1 cellular context compared by ENCODE assay signal in the genomic region with DNA sequence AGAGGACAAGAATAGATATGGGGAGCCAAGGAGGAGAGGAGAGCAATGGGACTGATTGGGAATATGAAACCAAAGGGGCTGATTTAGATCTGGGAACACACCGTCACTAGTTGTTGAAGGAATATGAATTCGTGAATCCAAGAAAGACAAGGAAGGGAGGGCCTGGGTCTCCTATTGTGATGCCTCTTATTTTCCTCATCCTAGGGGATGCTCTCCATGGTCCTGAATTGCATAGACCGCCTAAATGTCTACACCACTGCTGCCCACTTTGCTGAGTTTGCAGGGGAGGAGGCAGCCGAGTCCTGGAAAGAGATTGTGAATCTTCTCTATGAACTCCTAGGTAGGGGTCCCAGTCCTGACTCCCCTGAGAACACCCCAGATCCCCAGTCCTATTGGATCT.
TF ChIP-seq lines count a peak whose summit lies in the region.

No MANE protein-coding gene starts in this region.

TF ChIP-seq in HepG2, 621 proteins besides CTCF, POLR2A, EP300 and RAD21 (continues in another document):
- TF ChIP-seq, protein P1, sequence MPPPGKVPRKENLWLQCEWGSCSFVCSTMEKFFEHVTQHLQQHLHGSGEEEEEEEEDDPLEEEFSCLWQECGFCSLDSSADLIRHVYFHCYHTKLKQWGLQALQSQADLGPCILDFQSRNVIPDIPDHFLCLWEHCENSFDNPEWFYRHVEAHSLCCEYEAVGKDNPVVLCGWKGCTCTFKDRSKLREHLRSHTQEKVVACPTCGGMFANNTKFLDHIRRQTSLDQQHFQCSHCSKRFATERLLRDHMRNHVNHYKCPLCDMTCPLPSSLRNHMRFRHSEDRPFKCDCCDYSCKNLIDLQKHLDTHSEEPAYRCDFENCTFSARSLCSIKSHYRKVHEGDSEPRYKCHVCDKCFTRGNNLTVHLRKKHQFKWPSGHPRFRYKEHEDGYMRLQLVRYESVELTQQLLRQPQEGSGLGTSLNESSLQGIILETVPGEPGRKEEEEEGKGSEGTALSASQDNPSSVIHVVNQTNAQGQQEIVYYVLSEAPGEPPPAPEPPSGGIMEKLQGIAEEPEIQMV (CRISPR knock-in tag; IDR thresholded peaks at IDR 0.05; ENCODE audit: low read depth), result no peak
- TF ChIP-seq PAF1 (CRISPR knock-in tag; IDR thresholded peaks at IDR 0.05) (no peak), JDP2 (CRISPR knock-in tag; IDR thresholded peaks at IDR 0.05; ENCODE audit: borderline replicate concordance) (no peak), SMAD3 (CRISPR knock-in tag; IDR thresholded peaks at IDR 0.05) (0 out of 2 replicates have a peak, but pooled peaks have one; percentile 38), FOXK1 (CRISPR knock-in tag; IDR thresholded peaks at IDR 0.05; ENCODE audit: borderline replicate concordance, low read depth) (peak; percentile 38; the same call in 1 of the 2 replicates), NCOA2 (CRISPR knock-in tag; IDR thresholded peaks at IDR 0.05) (no peak), ZSCAN9 (CRISPR knock-in tag; IDR thresholded peaks at IDR 0.05; ENCODE audit: borderline replicate concordance) (peak; percentile 58; the same call in 1 of the 2 replicates), ZNF101 (CRISPR knock-in tag; IDR thresholded peaks at IDR 0.05; ENCODE audit: borderline replicate concordance, low read depth) (no peak), ZNF879 (CRISPR knock-in tag; IDR thresholded peaks at IDR 0.05) (no peak), ZNF567 (CRISPR knock-in tag; IDR thresholded peaks at IDR 0.05; ENCODE audit: borderline replicate concordance) (no peak), EHMT2 (IDR thresholded peaks at IDR 0.05; ENCODE audit: borderline replicate concordance, low read depth, low read length) (peak; percentile 96), ZNF10 (CRISPR knock-in tag; IDR thresholded peaks at IDR 0.05; ENCODE audit: borderline replicate concordance, low read depth) (no peak), AHR (CRISPR knock-in tag; IDR thresholded peaks at IDR 0.05) (no peak), ZNF296 (CRISPR knock-in tag; conservative IDR thresholded peaks at IDR 0.05) (no peak), SALL1 (CRISPR knock-in tag; IDR thresholded peaks at IDR 0.05) (0 out of 2 replicates have a peak, but pooled peaks have one; percentile 22), ERF (CRISPR knock-in tag; IDR thresholded peaks at IDR 0.05) (0 out of 2 replicates have a peak, but pooled peaks have one; percentile 32), CCAR2 (optimal IDR thresholded peaks at IDR 0.05; ENCODE audit: low read depth, low read length) (no peak), ATF1 (CRISPR knock-in tag; IDR thresholded peaks at IDR 0.05) (no peak), ZNF550 (CRISPR knock-in tag; IDR thresholded peaks at IDR 0.05; ENCODE audit: borderline replicate concordance) (no peak), ZNF775 (CRISPR knock-in tag; IDR thresholded peaks at IDR 0.05; ENCODE audit: borderline replicate concordance) (no peak), HNF4A (CRISPR knock-in tag; IDR thresholded peaks at IDR 0.05) (no peak), SATB2 (CRISPR knock-in tag; IDR thresholded peaks at IDR 0.05) (no peak), TAF15 (IDR thresholded peaks at IDR 0.05; ENCODE audit: low read depth, low read length, poor library complexity, severe bottlenecking) (no peak), ZFYVE20 (CRISPR knock-in tag; IDR thresholded peaks at IDR 0.05; ENCODE audit: borderline replicate concordance, low read depth) (no peak), FLYWCH1 (CRISPR knock-in tag; IDR thresholded peaks at IDR 0.05) (no peak), ZNF556 (CRISPR knock-in tag; IDR thresholded peaks at IDR 0.05; ENCODE audit: borderline replicate concordance) (no peak), ZNF333 (CRISPR knock-in tag; IDR thresholded peaks at IDR 0.05; ENCODE audit: borderline replicate concordance) (no peak), ZNF33A (CRISPR knock-in tag; IDR thresholded peaks at IDR 0.05; ENCODE audit: borderline replicate concordance) (no peak), SMAD1 (CRISPR knock-in tag; IDR thresholded peaks at IDR 0.05; ENCODE audit: borderline replicate concordance, low read depth) (no peak), NCOR1 (IDR thresholded peaks at IDR 0.05; ENCODE audit: borderline replicate concordance, low read length) (no peak), ZNF891 (CRISPR knock-in tag; IDR thresholded peaks at IDR 0.05) (no peak), RFXAP (CRISPR knock-in tag; IDR thresholded peaks at IDR 0.05; ENCODE audit: borderline replicate concordance) (no peak), ASH2L (IDR thresholded peaks at IDR 0.05; ENCODE audit: insufficient read length, low read depth, low read length) (no peak), HMGA1 (CRISPR knock-in tag; conservative IDR thresholded peaks at IDR 0.05) (no peak), MYNN (CRISPR knock-in tag; IDR thresholded peaks at IDR 0.05; ENCODE audit: low read depth) (no peak), NFIC (IDR thresholded peaks at IDR 0.05; ENCODE audit: low read length) (no peak), FOXA3 (CRISPR knock-in tag; IDR thresholded peaks at IDR 0.05) (no peak), MIXL1 (CRISPR knock-in tag; IDR thresholded peaks at IDR 0.05) (no peak), ZNF225 (CRISPR knock-in tag; IDR thresholded peaks at IDR 0.05) (no peak)
- TF ChIP-seq, protein P2, sequence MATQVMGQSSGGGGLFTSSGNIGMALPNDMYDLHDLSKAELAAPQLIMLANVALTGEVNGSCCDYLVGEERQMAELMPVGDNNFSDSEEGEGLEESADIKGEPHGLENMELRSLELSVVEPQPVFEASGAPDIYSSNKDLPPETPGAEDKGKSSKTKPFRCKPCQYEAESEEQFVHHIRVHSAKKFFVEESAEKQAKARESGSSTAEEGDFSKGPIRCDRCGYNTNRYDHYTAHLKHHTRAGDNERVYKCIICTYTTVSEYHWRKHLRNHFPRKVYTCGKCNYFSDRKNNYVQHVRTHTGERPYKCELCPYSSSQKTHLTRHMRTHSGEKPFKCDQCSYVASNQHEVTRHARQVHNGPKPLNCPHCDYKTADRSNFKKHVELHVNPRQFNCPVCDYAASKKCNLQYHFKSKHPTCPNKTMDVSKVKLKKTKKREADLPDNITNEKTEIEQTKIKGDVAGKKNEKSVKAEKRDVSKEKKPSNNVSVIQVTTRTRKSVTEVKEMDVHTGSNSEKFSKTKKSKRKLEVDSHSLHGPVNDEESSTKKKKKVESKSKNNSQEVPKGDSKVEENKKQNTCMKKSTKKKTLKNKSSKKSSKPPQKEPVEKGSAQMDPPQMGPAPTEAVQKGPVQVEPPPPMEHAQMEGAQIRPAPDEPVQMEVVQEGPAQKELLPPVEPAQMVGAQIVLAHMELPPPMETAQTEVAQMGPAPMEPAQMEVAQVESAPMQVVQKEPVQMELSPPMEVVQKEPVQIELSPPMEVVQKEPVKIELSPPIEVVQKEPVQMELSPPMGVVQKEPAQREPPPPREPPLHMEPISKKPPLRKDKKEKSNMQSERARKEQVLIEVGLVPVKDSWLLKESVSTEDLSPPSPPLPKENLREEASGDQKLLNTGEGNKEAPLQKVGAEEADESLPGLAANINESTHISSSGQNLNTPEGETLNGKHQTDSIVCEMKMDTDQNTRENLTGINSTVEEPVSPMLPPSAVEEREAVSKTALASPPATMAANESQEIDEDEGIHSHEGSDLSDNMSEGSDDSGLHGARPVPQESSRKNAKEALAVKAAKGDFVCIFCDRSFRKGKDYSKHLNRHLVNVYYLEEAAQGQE (IDR thresholded peaks at IDR 0.05; ENCODE audit: borderline replicate concordance in 1 of 2, low read depth in 1 of 2, low read length in 2 of 2), result peak; percentile 76 to 96
- TF ChIP-seq, protein P3, sequence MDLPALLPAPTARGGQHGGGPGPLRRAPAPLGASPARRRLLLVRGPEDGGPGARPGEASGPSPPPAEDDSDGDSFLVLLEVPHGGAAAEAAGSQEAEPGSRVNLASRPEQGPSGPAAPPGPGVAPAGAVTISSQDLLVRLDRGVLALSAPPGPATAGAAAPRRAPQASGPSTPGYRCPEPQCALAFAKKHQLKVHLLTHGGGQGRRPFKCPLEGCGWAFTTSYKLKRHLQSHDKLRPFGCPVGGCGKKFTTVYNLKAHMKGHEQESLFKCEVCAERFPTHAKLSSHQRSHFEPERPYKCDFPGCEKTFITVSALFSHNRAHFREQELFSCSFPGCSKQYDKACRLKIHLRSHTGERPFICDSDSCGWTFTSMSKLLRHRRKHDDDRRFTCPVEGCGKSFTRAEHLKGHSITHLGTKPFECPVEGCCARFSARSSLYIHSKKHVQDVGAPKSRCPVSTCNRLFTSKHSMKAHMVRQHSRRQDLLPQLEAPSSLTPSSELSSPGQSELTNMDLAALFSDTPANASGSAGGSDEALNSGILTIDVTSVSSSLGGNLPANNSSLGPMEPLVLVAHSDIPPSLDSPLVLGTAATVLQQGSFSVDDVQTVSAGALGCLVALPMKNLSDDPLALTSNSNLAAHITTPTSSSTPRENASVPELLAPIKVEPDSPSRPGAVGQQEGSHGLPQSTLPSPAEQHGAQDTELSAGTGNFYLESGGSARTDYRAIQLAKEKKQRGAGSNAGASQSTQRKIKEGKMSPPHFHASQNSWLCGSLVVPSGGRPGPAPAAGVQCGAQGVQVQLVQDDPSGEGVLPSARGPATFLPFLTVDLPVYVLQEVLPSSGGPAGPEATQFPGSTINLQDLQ (CRISPR knock-in tag; IDR thresholded peaks at IDR 0.05), result no peak
- TF ChIP-seq, protein P4, sequence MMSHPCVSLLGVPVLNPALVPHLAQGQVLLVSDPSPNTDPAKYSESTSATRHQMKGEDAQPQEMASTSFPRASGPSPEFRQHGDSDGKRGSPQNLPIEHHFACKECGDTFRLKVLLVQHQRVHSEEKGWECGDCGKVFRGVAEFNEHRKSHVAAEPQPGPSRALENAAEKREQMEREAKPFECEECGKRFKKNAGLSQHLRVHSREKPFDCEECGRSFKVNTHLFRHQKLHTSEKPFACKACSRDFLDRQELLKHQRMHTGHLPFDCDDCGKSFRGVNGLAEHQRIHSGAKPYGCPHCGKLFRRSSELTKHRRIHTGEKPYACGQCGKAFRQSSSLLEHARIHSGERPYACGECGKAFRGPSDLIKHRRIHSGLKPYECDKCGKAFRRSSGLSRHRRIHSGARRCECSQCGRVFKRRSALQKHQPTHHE (CRISPR knock-in tag; IDR thresholded peaks at IDR 0.05; ENCODE audit: borderline replicate concordance), result no peak
- TF ChIP-seq, protein P5, sequence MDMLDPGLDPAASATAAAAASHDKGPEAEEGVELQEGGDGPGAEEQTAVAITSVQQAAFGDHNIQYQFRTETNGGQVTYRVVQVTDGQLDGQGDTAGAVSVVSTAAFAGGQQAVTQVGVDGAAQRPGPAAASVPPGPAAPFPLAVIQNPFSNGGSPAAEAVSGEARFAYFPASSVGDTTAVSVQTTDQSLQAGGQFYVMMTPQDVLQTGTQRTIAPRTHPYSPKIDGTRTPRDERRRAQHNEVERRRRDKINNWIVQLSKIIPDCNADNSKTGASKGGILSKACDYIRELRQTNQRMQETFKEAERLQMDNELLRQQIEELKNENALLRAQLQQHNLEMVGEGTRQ (IDR thresholded peaks at IDR 0.05; ENCODE audit: low read depth, low read length), result no peak
- TF ChIP-seq, protein P5 (CRISPR knock-in tag; IDR thresholded peaks at IDR 0.05; ENCODE audit: borderline replicate concordance), result no peak
- TF ChIP-seq, protein P6, sequence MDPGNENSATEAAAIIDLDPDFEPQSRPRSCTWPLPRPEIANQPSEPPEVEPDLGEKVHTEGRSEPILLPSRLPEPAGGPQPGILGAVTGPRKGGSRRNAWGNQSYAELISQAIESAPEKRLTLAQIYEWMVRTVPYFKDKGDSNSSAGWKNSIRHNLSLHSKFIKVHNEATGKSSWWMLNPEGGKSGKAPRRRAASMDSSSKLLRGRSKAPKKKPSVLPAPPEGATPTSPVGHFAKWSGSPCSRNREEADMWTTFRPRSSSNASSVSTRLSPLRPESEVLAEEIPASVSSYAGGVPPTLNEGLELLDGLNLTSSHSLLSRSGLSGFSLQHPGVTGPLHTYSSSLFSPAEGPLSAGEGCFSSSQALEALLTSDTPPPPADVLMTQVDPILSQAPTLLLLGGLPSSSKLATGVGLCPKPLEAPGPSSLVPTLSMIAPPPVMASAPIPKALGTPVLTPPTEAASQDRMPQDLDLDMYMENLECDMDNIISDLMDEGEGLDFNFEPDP (CRISPR knock-in tag; conservative IDR thresholded peaks at IDR 0.05), result no peak
- TF ChIP-seq, protein P7, sequence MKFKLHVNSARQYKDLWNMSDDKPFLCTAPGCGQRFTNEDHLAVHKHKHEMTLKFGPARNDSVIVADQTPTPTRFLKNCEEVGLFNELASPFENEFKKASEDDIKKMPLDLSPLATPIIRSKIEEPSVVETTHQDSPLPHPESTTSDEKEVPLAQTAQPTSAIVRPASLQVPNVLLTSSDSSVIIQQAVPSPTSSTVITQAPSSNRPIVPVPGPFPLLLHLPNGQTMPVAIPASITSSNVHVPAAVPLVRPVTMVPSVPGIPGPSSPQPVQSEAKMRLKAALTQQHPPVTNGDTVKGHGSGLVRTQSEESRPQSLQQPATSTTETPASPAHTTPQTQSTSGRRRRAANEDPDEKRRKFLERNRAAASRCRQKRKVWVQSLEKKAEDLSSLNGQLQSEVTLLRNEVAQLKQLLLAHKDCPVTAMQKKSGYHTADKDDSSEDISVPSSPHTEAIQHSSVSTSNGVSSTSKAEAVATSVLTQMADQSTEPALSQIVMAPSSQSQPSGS (CRISPR knock-in tag; IDR thresholded peaks at IDR 0.05), result no peak
- TF ChIP-seq, protein P8, sequence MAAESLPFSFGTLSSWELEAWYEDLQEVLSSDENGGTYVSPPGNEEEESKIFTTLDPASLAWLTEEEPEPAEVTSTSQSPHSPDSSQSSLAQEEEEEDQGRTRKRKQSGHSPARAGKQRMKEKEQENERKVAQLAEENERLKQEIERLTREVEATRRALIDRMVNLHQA (CRISPR knock-in tag; IDR thresholded peaks at IDR 0.05), result no peak
